18 cellular contexts compared by ENCODE assay signal in the genomic region with DNA sequence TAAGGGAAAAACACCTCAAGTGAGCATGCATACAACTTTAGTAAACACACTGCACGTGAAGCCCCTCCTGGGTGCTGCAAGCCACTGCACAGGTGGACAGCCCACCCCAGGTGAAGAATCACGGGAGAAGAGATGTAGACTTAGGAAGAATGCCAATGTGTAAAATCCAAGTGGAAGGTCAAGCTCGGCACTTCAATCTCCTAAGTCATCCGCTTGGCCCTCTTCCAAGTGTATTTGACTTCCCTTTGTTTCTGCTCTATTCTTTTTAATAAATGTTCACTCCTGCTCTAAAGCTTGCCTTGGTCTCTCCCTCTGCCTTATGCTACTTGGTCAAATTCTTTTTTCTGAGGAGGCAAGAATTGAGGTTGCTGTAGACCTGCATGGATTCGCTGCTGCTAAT.
"Had no signal": no experiment of that assay in that cellular context is flagged by ENCODE, and none has a peak within 500 bp of the region (broad histone marks: within the 10 kb centered on the region; RNA-seq: fewer than 3 reads in every experiment).

No MANE protein-coding gene starts in this region.

- H2AFZ ChIP-seq: PC-9 had no signal

- ATAC-seq: activated CD4-positive, CD25-positive, alpha-beta regulatory T cell treated with anti-CD3 and anti-CD28 coated beads, Interleukin-2, amount 50 U/mL, for 24 hours; activated CD8-positive, alpha-beta T cell treated with anti-CD3 and anti-CD28 coated beads for 36 hours; activated T-cell treated with anti-CD3 and anti-CD28 coated beads, Interleukin-2, amount 50 U/mL, for 72 hours had no signal

- H3K36me3 ChIP-seq: brain microvascular endothelial cell, cardiac muscle cell had no signal

- H3K27me3 ChIP-seq: brain microvascular endothelial cell, cardiac muscle cell had no signal

- H3K4me2 ChIP-seq: PC-9 had no signal

- DNase-seq: activated CD4-positive, alpha-beta T cell treated with anti-CD3 and anti-CD28 coated beads for 4 hours; activated CD8-positive, alpha-beta memory T cell treated with anti-CD3 and anti-CD28 coated beads, Interleukin-2, amount 50 U/mL, for 4 hours; activated CD8-positive, alpha-beta T cell treated with anti-CD3 and anti-CD28 coated beads for 36 hours; activated gamma-delta T cell treated with Interleukin-2 at 50 U/mL for 16 hours; activated naive CD4-positive, alpha-beta T cell treated with anti-CD3 and anti-CD28 coated beads, Interleukin-2, amount 10 ng/mL, durations not matched to agents 7 days and 5 days; activated naive CD8-positive, alpha-beta T cell treated with anti-CD3 and anti-CD28 coated beads for 36 hours; activated T-cell treated with anti-CD3 and anti-CD28 coated beads, Interleukin-2, amount 50 U/mL, for 72 hours; brain microvascular endothelial cell; MM.1S; NCI-H1417; NCI-H1930; NCI-H2227 treated with DMSO at 0.1 percent for 48 hours; NCI-H510A; NCI-H526 treated with DMSO at 0.1 percent for 48 hours; PC-9; SHP77 treated with DMSO at 0.1 percent for 48 hours had no signal

- H3K27ac ChIP-seq: brain microvascular endothelial cell, cardiac muscle cell, PC-9 had no signal

- H3K4me3 ChIP-seq: cardiac muscle cell, PC-9 had no signal
